ENCODE assay signal across 9 cellular contexts in genomic region chr16:77190190-77190477, GRCh38. TPM values are rescaled to one million over a fixed set of nuclear protein-coding genes. Genes with fewer than 3 reads are reported as not detected.
DNase-seq lines count a peak whose midpoint lies in the region; ATAC-seq, FAIRE-seq and TF ChIP-seq lines count a peak whose summit lies in the region.
"Had no signal": no experiment of that assay in that cellular context is flagged by ENCODE, and none has a peak within 500 bp of the region (broad histone marks: within the 10 kb centered on the region; RNA-seq: fewer than 3 reads in every experiment).

No MANE protein-coding gene starts in this region.

- ATAC-seq in CD8-positive, alpha-beta T cell = no peak
- ATAC-seq in HG03565 (IDR thresholded peaks at IDR 0.05; ENCODE audit: unreplicated experiment) = peak; percentile 0
- no peak for ATAC-seq in naive thymus-derived CD4-positive, alpha-beta T cell
- no peak for ATAC-seq in HG02642 (IDR thresholded peaks at IDR 0.05; ENCODE audit: poor library complexity, unreplicated experiment)

- H3K4me1 ChIP-seq in CD8-positive, alpha-beta T cell (ENCODE audit: insufficient read depth, low read length) = peaks cover 26% of the 10 kb centered on the region
- peaks cover 13 to 23% of the 10 kb centered on the region in 2 donors for H3K4me1 ChIP-seq in naive thymus-derived CD4-positive, alpha-beta T cell (ENCODE audit: control insufficient read depth in 2 of 2, insufficient read depth in 2 of 2, low read length in 2 of 2)

- DNase-seq in CD8-positive, alpha-beta T cell = no peak
- DNase-seq in bronchial epithelial cell (ENCODE audit: low read depth) (no peak), NCI-H1417 treated with DMSO at 0.1 percent for 48 hours (lab: John Stamatoyannopoulos, UW) (no peak), HUDEP-2 (lab: John Stamatoyannopoulos, UW; ENCODE audit: unreplicated experiment in 76 of 76) (no peak), NCI-H1436 treated with DMSO at 0.1 percent for 48 hours (lab: John Stamatoyannopoulos, UW) (no peak)
- no peak for DNase-seq in naive thymus-derived CD4-positive, alpha-beta T cell

- H3K36me3 ChIP-seq in CD8-positive, alpha-beta T cell (ENCODE audit: insufficient read depth, low read length) = peaks cover 9% of the 10 kb centered on the region
- peaks cover 7% of the 10 kb centered on the region for H3K36me3 ChIP-seq in bronchial epithelial cell (ENCODE audit: control insufficient read depth, insufficient read depth, low read length)
- peaks cover 0 to 26% (median 1%) of the 10 kb centered on the region in 3 experiments for H3K36me3 ChIP-seq in naive thymus-derived CD4-positive, alpha-beta T cell (ENCODE audit: control insufficient read depth in 2 of 3, insufficient read depth in 3 of 3, low read length in 3 of 3)

- peak overlapping the region; percentile 100 for H3K4me3 Mint-ChIP-seq in CD8-positive, alpha-beta T cell
- peak overlapping the region; percentile 90 to 99 (median 96) for H3K4me3 Mint-ChIP-seq in naive thymus-derived CD4-positive, alpha-beta T cell

- FAIRE-seq in bronchial epithelial cell (lab: Jason Lieb, UNC) = no peak

- peak overlapping the region; percentile 98 for H3K27ac ChIP-seq in CD8-positive, alpha-beta T cell (ENCODE audit: low read depth, low read length)
- peak overlapping the region; percentile 86 for H3K27ac ChIP-seq in naive thymus-derived CD4-positive, alpha-beta T cell (ENCODE audit: low read depth, low read length)

- H3K4me3 ChIP-seq in CD8-positive, alpha-beta T cell (ENCODE audit: low read depth, low read length) = peak overlapping the region; percentile 70
- peak overlapping the region; percentile 91 for H3K4me3 ChIP-seq in bronchial epithelial cell (ENCODE audit: low read depth, low read length)
- peak overlapping the region; percentile 97 for H3K4me3 ChIP-seq in naive thymus-derived CD4-positive, alpha-beta T cell (ENCODE audit: low read length)

- POLR2A ChIA-PET in CD8-positive, alpha-beta T cell (lab: Charles Lee) = interaction anchor here (0.7 kb wide), 1 partner anchor 20 kb away, joined by 4 read pairs; no protein-coding TSS in a partner anchor
- POLR2A ChIA-PET in naive thymus-derived CD4-positive, alpha-beta T cell (lab: Charles Lee) = interaction anchor here (1.2 to 4.6 kb wide), 3 partner anchors 11 to 909 kb away, joined by 3 to 30 read pairs (median 4); partner anchors contain the start of gene WWOX

- H3K4me1 Mint-ChIP-seq in CD8-positive, alpha-beta T cell (ENCODE audit: low read depth) = peaks cover 50% of the 10 kb centered on the region
- H3K4me1 Mint-ChIP-seq in naive thymus-derived CD4-positive, alpha-beta T cell = peaks cover 34 to 52% (median 44%) of the 10 kb centered on the region in 7 donors

- CTCF ChIA-PET in CD8-positive, alpha-beta T cell (lab: Charles Lee) = no interaction called here
- CTCF ChIA-PET in naive thymus-derived CD4-positive, alpha-beta T cell (lab: Charles Lee) = no interaction called here

- no peaks in the 10 kb centered on the region for H3K9me3 ChIP-seq in CD8-positive, alpha-beta T cell (ENCODE audit: low read length)
- H3K9me3 ChIP-seq in naive thymus-derived CD4-positive, alpha-beta T cell (ENCODE audit: control insufficient read depth in 2 of 3, low read length in 3 of 3) = no peaks in the 10 kb centered on the region

- intact Hi-C loops in CD8-positive, alpha-beta T cell (cut with DNase I, micrococcal nuclease) = loop anchor here (1.0 to 5.0 kb wide), 8 partner anchors 22 to 1757 kb away; partner anchors contain the start of genes ADAT1 (in 1 of the 2), CFDP1 (in 1 of the 2), GABARAPL2 (in 1 of the 2) and KARS1 (in 1 of the 2)
- intact Hi-C loops in naive thymus-derived CD4-positive, alpha-beta T cell (cut with micrococcal nuclease) = loop anchor here (1.0 to 5.0 kb wide), 13 partner anchors 22 to 1757 kb away; partner anchors contain the start of genes KARS1 (in 2 of the 2), NUDT7 (in 2 of the 2), TERF2IP (in 2 of the 2) and TMEM170A (in 2 of the 2)

- no peaks in the 10 kb centered on the region for H3K9me3 Mint-ChIP-seq in CD8-positive, alpha-beta T cell
- peaks cover 0 to 8% (median 0%) of the 10 kb centered on the region in 11 donors for H3K9me3 Mint-ChIP-seq in naive thymus-derived CD4-positive, alpha-beta T cell

- peaks cover 45% of the 10 kb centered on the region for H3K36me3 Mint-ChIP-seq in CD8-positive, alpha-beta T cell
- H3K36me3 Mint-ChIP-seq in naive thymus-derived CD4-positive, alpha-beta T cell = peaks cover 9 to 32% (median 22%) of the 10 kb centered on the region in 5 donors

- H3K27me3 ChIP-seq in CD8-positive, alpha-beta T cell (ENCODE audit: insufficient read depth, low read length) = no peaks in the 10 kb centered on the region
- H3K27me3 ChIP-seq in bronchial epithelial cell (ENCODE audit: control insufficient read depth, insufficient read depth, low read length) = no peaks in the 10 kb centered on the region
- no peaks in the 10 kb centered on the region for H3K27me3 ChIP-seq in naive thymus-derived CD4-positive, alpha-beta T cell (ENCODE audit: control insufficient read depth in 2 of 2, insufficient read depth in 2 of 2, low read length in 2 of 2)

- H3K27me3 Mint-ChIP-seq in CD8-positive, alpha-beta T cell (ENCODE audit: low read depth) = peaks cover 11% of the 10 kb centered on the region
- peaks cover 0 to 15% (median 10%) of the 10 kb centered on the region in 5 donors for H3K27me3 Mint-ChIP-seq in naive thymus-derived CD4-positive, alpha-beta T cell

- H3K27ac Mint-ChIP-seq in CD8-positive, alpha-beta T cell = peak overlapping the region; percentile 100
- peak overlapping the region; percentile 98 to 100 (median 100) for H3K27ac Mint-ChIP-seq in naive thymus-derived CD4-positive, alpha-beta T cell

- TF ChIP-seq CTCF in CD8-positive, alpha-beta T cell (IDR thresholded peaks at IDR 0.05) = no peak
- TF ChIP-seq CTCF in bronchial epithelial cell (IDR thresholded peaks at IDR 0.05; ENCODE audit: insufficient read depth, low read length, severe bottlenecking) = no peak

RNA-seq across cellular contexts. Expression of gene MON1B, which starts 0.9 kb away (rescaled TPM):
- total RNA-seq in CD8-positive, alpha-beta T cell = 10 to 100 TPM; 49.1 to 50.7 TPM
- 6.8 and 9.2 TPM in 2 replicates for total RNA-seq in bronchial epithelial cell
- 10 to 100 TPM; 60.8 to 87.2 (median 67.3) TPM for total RNA-seq in naive thymus-derived CD4-positive, alpha-beta T cell
- 10 to 100 TPM; 30.7 to 49.0 TPM for polyA plus RNA-seq in naive thymus-derived CD4-positive, alpha-beta T cell

RNA-seq across cellular contexts. Expression of gene SYCE1L, which starts 9.1 kb away (rescaled TPM):
- 10 to 100 TPM in 1 of 2 experiments, 1 to 10 TPM in 1; 6.1 to 11.5 TPM for total RNA-seq in CD8-positive, alpha-beta T cell
- total RNA-seq in bronchial epithelial cell = 0.38 TPM in 1 of 2 replicates, not detected in the other
- 10 to 100 TPM in 2 of 5 experiments, 1 to 10 TPM in 3; 4.7 to 14.1 (median 4.9) TPM for total RNA-seq in naive thymus-derived CD4-positive, alpha-beta T cell
- polyA plus RNA-seq in naive thymus-derived CD4-positive, alpha-beta T cell = 1 to 10 TPM; 1.3 to 1.9 TPM
- total RNA-seq: HT1080 had no signal
